3 cellular contexts compared by ENCODE assay signal in the genomic region with DNA sequence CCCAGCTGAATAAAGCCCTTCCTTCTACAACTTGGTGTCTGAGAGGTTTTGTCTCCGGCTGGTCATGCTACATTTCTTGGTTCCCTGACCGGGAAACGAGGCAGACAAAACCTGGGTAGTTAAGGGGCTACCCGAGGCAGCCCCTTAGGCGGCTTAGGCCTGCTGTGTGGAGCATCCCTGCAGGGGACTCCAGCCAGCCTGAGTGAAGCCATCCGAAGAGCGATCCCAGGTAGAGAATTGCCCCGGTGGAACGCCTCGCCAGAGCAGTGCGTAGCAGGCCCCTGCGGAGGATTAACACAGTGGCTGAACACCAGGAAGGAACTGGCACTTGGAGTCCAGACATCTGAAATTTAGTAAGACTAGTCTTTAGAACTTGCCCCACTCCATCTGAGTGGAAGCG.
A peak's percentile ranks its signal among the peaks of the same experiment; 100 is the strongest.
TF ChIP-seq lines count a peak whose summit lies in the region.

No MANE protein-coding gene starts in this region.

TF ChIP-seq in GM23338, 12 proteins besides CTCF, POLR2A, EP300 and RAD21 (continues in another document):
- TF ChIP-seq EZH2 (IDR thresholded peaks at IDR 0.05; ENCODE audit: low read depth, unreplicated experiment) (no peak), ZNF331 (CRISPR knock-in tag; IDR thresholded peaks at IDR 0.05; ENCODE audit: low read depth) (no peak), NANOG (IDR thresholded peaks at IDR 0.05; ENCODE audit: borderline replicate concordance) (no peak), STAT1 (IDR thresholded peaks at IDR 0.05; ENCODE audit: unreplicated experiment) (no peak), ZNF114 (CRISPR knock-in tag; IDR thresholded peaks at IDR 0.05) (no peak)
- TF ChIP-seq, protein P1, sequence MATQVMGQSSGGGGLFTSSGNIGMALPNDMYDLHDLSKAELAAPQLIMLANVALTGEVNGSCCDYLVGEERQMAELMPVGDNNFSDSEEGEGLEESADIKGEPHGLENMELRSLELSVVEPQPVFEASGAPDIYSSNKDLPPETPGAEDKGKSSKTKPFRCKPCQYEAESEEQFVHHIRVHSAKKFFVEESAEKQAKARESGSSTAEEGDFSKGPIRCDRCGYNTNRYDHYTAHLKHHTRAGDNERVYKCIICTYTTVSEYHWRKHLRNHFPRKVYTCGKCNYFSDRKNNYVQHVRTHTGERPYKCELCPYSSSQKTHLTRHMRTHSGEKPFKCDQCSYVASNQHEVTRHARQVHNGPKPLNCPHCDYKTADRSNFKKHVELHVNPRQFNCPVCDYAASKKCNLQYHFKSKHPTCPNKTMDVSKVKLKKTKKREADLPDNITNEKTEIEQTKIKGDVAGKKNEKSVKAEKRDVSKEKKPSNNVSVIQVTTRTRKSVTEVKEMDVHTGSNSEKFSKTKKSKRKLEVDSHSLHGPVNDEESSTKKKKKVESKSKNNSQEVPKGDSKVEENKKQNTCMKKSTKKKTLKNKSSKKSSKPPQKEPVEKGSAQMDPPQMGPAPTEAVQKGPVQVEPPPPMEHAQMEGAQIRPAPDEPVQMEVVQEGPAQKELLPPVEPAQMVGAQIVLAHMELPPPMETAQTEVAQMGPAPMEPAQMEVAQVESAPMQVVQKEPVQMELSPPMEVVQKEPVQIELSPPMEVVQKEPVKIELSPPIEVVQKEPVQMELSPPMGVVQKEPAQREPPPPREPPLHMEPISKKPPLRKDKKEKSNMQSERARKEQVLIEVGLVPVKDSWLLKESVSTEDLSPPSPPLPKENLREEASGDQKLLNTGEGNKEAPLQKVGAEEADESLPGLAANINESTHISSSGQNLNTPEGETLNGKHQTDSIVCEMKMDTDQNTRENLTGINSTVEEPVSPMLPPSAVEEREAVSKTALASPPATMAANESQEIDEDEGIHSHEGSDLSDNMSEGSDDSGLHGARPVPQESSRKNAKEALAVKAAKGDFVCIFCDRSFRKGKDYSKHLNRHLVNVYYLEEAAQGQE (IDR thresholded peaks at IDR 0.05; ENCODE audit: unreplicated experiment) = no peak
- TF ChIP-seq, protein P2, sequence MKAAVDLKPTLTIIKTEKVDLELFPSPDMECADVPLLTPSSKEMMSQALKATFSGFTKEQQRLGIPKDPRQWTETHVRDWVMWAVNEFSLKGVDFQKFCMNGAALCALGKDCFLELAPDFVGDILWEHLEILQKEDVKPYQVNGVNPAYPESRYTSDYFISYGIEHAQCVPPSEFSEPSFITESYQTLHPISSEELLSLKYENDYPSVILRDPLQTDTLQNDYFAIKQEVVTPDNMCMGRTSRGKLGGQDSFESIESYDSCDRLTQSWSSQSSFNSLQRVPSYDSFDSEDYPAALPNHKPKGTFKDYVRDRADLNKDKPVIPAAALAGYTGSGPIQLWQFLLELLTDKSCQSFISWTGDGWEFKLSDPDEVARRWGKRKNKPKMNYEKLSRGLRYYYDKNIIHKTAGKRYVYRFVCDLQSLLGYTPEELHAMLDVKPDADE (IDR thresholded peaks at IDR 0.05) = no peak

TF ChIP-seq in GM12878, 131 proteins besides CTCF, POLR2A, EP300 and RAD21:
- no peak for TF ChIP-seq MTA2 (IDR thresholded peaks at IDR 0.05; ENCODE audit: low read depth)
- TF ChIP-seq HCFC1 (IDR thresholded peaks at IDR 0.05; ENCODE audit: low read length) = no peak
- TF ChIP-seq, protein P3, sequence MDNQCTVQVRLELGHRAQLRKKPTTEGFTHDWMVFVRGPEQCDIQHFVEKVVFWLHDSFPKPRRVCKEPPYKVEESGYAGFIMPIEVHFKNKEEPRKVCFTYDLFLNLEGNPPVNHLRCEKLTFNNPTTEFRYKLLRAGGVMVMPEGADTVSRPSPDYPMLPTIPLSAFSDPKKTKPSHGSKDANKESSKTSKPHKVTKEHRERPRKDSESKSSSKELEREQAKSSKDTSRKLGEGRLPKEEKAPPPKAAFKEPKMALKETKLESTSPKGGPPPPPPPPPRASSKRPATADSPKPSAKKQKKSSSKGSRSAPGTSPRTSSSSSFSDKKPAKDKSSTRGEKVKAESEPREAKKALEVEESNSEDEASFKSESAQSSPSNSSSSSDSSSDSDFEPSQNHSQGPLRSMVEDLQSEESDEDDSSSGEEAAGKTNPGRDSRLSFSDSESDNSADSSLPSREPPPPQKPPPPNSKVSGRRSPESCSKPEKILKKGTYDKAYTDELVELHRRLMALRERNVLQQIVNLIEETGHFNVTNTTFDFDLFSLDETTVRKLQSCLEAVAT (IDR thresholded peaks at IDR 0.05) = peak; percentile 84
- no peak for TF ChIP-seq ZNF24 (IDR thresholded peaks at IDR 0.05)
TF ChIP-seq in GM12878: peak in this region for 1.

TF ChIP-seq in HepG2, 621 proteins besides CTCF, POLR2A, EP300 and RAD21:
- TF ChIP-seq, protein P4, sequence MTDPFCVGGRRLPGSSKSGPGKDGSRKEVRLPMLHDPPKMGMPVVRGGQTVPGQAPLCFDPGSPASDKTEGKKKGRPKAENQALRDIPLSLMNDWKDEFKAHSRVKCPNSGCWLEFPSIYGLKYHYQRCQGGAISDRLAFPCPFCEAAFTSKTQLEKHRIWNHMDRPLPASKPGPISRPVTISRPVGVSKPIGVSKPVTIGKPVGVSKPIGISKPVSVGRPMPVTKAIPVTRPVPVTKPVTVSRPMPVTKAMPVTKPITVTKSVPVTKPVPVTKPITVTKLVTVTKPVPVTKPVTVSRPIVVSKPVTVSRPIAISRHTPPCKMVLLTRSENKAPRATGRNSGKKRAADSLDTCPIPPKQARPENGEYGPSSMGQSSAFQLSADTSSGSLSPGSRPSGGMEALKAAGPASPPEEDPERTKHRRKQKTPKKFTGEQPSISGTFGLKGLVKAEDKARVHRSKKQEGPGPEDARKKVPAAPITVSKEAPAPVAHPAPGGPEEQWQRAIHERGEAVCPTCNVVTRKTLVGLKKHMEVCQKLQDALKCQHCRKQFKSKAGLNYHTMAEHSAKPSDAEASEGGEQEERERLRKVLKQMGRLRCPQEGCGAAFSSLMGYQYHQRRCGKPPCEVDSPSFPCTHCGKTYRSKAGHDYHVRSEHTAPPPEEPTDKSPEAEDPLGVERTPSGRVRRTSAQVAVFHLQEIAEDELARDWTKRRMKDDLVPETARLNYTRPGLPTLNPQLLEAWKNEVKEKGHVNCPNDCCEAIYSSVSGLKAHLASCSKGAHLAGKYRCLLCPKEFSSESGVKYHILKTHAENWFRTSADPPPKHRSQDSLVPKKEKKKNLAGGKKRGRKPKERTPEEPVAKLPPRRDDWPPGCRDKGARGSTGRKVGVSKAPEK (CRISPR knock-in tag; IDR thresholded peaks at IDR 0.05; ENCODE audit: borderline replicate concordance) = no peak
- no peak for TF ChIP-seq MEIS1 (CRISPR knock-in tag; IDR thresholded peaks at IDR 0.05; ENCODE audit: borderline replicate concordance)
- no peak for TF ChIP-seq ZBTB8A (CRISPR knock-in tag; IDR thresholded peaks at IDR 0.05; ENCODE audit: borderline replicate concordance, low read depth)
- TF ChIP-seq SRF (IDR thresholded peaks at IDR 0.05; ENCODE audit: low read depth, low read length) = no peak
- TF ChIP-seq, protein P5, sequence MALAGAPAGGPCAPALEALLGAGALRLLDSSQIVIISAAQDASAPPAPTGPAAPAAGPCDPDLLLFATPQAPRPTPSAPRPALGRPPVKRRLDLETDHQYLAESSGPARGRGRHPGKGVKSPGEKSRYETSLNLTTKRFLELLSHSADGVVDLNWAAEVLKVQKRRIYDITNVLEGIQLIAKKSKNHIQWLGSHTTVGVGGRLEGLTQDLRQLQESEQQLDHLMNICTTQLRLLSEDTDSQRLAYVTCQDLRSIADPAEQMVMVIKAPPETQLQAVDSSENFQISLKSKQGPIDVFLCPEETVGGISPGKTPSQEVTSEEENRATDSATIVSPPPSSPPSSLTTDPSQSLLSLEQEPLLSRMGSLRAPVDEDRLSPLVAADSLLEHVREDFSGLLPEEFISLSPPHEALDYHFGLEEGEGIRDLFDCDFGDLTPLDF (CRISPR knock-in tag; IDR thresholded peaks at IDR 0.05) = no peak
- no peak for TF ChIP-seq ZEB1 (IDR thresholded peaks at IDR 0.05; ENCODE audit: insufficient replicate concordance, low read depth)
- no peak for TF ChIP-seq RBAK (CRISPR knock-in tag; IDR thresholded peaks at IDR 0.05)
- no peak for TF ChIP-seq FOXP1 (IDR thresholded peaks at IDR 0.05)
- no peak for TF ChIP-seq FOXP1 (CRISPR knock-in tag; IDR thresholded peaks at IDR 0.05)
- TF ChIP-seq ZNF629 (CRISPR knock-in tag; conservative IDR thresholded peaks at IDR 0.05) = no peak
- no peak for TF ChIP-seq MIXL1 (CRISPR knock-in tag; IDR thresholded peaks at IDR 0.05)
- no peak for TF ChIP-seq ZNF354B (CRISPR knock-in tag; IDR thresholded peaks at IDR 0.05)
- TF ChIP-seq, protein P6, sequence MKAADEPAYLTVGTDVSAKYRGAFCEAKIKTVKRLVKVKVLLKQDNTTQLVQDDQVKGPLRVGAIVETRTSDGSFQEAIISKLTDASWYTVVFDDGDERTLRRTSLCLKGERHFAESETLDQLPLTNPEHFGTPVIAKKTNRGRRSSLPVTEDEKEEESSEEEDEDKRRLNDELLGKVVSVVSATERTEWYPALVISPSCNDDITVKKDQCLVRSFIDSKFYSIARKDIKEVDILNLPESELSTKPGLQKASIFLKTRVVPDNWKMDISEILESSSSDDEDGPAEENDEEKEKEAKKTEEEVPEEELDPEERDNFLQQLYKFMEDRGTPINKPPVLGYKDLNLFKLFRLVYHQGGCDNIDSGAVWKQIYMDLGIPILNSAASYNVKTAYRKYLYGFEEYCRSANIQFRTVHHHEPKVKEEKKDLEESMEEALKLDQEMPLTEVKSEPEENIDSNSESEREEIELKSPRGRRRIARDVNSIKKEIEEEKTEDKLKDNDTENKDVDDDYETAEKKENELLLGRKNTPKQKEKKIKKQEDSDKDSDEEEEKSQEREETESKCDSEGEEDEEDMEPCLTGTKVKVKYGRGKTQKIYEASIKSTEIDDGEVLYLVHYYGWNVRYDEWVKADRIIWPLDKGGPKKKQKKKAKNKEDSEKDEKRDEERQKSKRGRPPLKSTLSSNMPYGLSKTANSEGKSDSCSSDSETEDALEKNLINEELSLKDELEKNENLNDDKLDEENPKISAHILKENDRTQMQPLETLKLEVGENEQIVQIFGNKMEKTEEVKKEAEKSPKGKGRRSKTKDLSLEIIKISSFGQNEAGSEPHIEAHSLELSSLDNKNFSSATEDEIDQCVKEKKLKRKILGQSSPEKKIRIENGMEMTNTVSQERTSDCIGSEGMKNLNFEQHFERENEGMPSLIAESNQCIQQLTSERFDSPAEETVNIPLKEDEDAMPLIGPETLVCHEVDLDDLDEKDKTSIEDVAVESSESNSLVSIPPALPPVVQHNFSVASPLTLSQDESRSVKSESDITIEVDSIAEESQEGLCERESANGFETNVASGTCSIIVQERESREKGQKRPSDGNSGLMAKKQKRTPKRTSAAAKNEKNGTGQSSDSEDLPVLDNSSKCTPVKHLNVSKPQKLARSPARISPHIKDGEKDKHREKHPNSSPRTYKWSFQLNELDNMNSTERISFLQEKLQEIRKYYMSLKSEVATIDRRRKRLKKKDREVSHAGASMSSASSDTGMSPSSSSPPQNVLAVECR (CRISPR knock-in tag; IDR thresholded peaks at IDR 0.05; ENCODE audit: borderline replicate concordance) = no peak
